Comparison of ENCODE assay signal across 9 cellular contexts in the genomic region with DNA sequence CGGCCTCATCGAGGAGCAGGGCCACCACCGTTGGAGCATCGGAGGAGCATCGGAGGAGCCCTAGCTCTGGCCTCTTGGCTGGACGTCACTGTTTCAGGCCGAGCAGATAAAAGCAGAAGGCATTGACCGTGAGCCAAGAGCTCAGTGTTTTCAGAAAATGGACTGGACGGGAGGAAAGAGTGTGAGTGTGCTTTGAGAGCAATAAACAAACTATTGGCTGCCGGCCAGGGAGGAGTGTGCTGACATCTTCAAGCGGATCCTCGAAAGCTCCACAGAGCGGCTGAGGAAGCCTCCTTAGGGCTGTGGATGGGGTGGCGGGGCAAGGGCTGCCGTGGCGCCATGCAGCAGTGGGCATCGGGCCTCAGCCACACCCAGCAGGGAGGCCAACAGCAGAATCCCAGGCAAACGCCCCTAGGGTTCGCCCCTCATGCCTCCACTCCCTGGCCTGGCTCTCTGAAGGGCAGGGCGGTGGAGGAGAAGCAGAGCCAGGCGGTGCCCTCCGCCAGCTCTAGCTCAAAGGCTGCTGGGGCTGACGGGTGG. TPM values are rescaled to one million over a fixed set of nuclear protein-coding genes. Genes with fewer than 3 reads are reported as not detected.
DNase-seq lines count a peak whose midpoint lies in the region; ATAC-seq and TF ChIP-seq lines count a peak whose summit lies in the region.
"Had no signal": no experiment of that assay in that cellular context is flagged by ENCODE, and none has a peak within 500 bp of the region (broad histone marks: within the 10 kb centered on the region; RNA-seq: fewer than 3 reads in every experiment).

No MANE protein-coding gene starts in this region.

- no peak overlapping the region for H2BK12ac ChIP-seq in trophoblast cell (ENCODE audit: low read length)

- no peak for TF ChIP-seq POLR2A in Peyer's patch (IDR thresholded peaks at IDR 0.05)

- no peak for ATAC-seq in HG02973 (IDR thresholded peaks at IDR 0.05; ENCODE audit: unreplicated experiment)
- ATAC-seq in GM21529 (IDR thresholded peaks at IDR 0.05; ENCODE audit: unreplicated experiment) = no peak
- ATAC-seq: activated T-helper 17 cell treated with anti-CD3 and anti-CD28 coated beads, Interleukin-2, amount 50 U/mL, for 72 hours had no signal

- no peak overlapping the region for H2BK5ac ChIP-seq in trophoblast cell (ENCODE audit: low read depth, low read length, poor library complexity)

- H4K8ac ChIP-seq in trophoblast cell (ENCODE audit: low read depth, low read length) = no peak overlapping the region

- no peaks in the 10 kb centered on the region for H3K79me1 ChIP-seq in trophoblast cell (ENCODE audit: low read length)

- no peak overlapping the region for H3K14ac ChIP-seq in trophoblast cell (ENCODE audit: low read length)

- H4K12ac ChIP-seq in trophoblast cell (ENCODE audit: low read depth, low read length) = no peak overlapping the region

- H3K9me3 Mint-ChIP-seq in activated CD4-positive, alpha-beta T cell treated with anti-CD3 and anti-CD28 coated beads, Interleukin-2, amount 10 ng/mL, durations not matched to agents 24 days and 14 days = no peaks in the 10 kb centered on the region
- H3K9me3 Mint-ChIP-seq: activated T-helper 17 cell treated with anti-CD3 and anti-CD28 coated beads, Interleukin-2, amount 50 U/mL, for 72 hours had no signal

- H3K4me2 ChIP-seq in trophoblast cell (ENCODE audit: low read length) = no peak overlapping the region

- no peak overlapping the region for H2BK120ac ChIP-seq in trophoblast cell (ENCODE audit: insufficient read depth, low read length, poor library complexity)

- no peak overlapping the region for H2AK5ac ChIP-seq in trophoblast cell (ENCODE audit: low read length)

- H3K36me3 Mint-ChIP-seq in activated CD4-positive, alpha-beta T cell treated with anti-CD3 and anti-CD28 coated beads, Interleukin-2, amount 10 ng/mL, durations not matched to agents 24 days and 14 days (ENCODE audit: low read depth) = no peaks in the 10 kb centered on the region

- no peak for TF ChIP-seq CTCF in LNCaP clone FGC (IDR thresholded peaks at IDR 0.05; ENCODE audit: control insufficient read depth, extremely low read depth, insufficient read depth)
- no peak for TF ChIP-seq CTCF in Peyer's patch (IDR thresholded peaks at IDR 0.05)

- H3K4me1 ChIP-seq in Peyer's patch (peaks cover 0 to 13% (median 0%) of the 10 kb centered on the region in 4 donors), trophoblast cell (ENCODE audit: control insufficient read depth in 1 of 2, insufficient read depth in 2 of 2, low read length in 2 of 2) (peaks cover 4 to 6% of the 10 kb centered on the region in 2 experiments)

- DNase-seq in LNCaP clone FGC (ENCODE audit: low read depth) (peak; percentile 81), Peyer's patch (peak in 2 of 3 donors; percentile 31 to 53), fibroblast of the conjunctiva (ENCODE audit: low read depth) (peak; percentile 39), skeletal muscle cell (ENCODE audit: low read depth) (peak; percentile 77), trophoblast cell (no peak)
- no peak for DNase-seq in activated CD4-positive, alpha-beta T cell treated with anti-CD3 and anti-CD28 coated beads, Interleukin-2, amount 10 ng/mL, durations not matched to agents 24 days and 14 days

- no peak overlapping the region for H3K4ac ChIP-seq in trophoblast cell (ENCODE audit: low read depth, low read length)

- no peak overlapping the region for H3K27ac Mint-ChIP-seq in activated CD4-positive, alpha-beta T cell treated with anti-CD3 and anti-CD28 coated beads, Interleukin-2, amount 10 ng/mL, durations not matched to agents 24 days and 14 days
- H3K27ac Mint-ChIP-seq: activated T-helper 17 cell treated with anti-CD3 and anti-CD28 coated beads, Interleukin-2, amount 50 U/mL, for 72 hours had no signal

- H3K27me3 ChIP-seq in Peyer's patch = no peaks in the 10 kb centered on the region
- no peaks in the 10 kb centered on the region for H3K27me3 ChIP-seq in trophoblast cell (ENCODE audit: insufficient read depth, low read length)

- H3K4me3 Mint-ChIP-seq in activated CD4-positive, alpha-beta T cell treated with anti-CD3 and anti-CD28 coated beads, Interleukin-2, amount 10 ng/mL, durations not matched to agents 24 days and 14 days = no peak overlapping the region
- H3K4me3 Mint-ChIP-seq: activated T-helper 17 cell treated with anti-CD3 and anti-CD28 coated beads, Interleukin-2, amount 50 U/mL, for 72 hours had no signal

- H3K23ac ChIP-seq in trophoblast cell (ENCODE audit: low read length) = no peak overlapping the region

- H3K27me3 Mint-ChIP-seq in activated CD4-positive, alpha-beta T cell treated with anti-CD3 and anti-CD28 coated beads, Interleukin-2, amount 10 ng/mL, durations not matched to agents 24 days and 14 days = peaks cover 8% of the 10 kb centered on the region

- no CpG with 5 or more reads among the region's 23 CpGs for WGBS in trophoblast cell (ENCODE audit: extremely low coverage, insufficient coverage, insufficient read length)

- H3K79me2 ChIP-seq in trophoblast cell (ENCODE audit: control insufficient read depth, insufficient read depth, low read length, poor library complexity) = no peaks in the 10 kb centered on the region

- H3K4me3 ChIP-seq in LNCaP clone FGC (ENCODE audit: low read depth, low read length) = no peak overlapping the region
- H3K4me3 ChIP-seq in Peyer's patch = no peak overlapping the region
- no peak overlapping the region for H3K4me3 ChIP-seq in skeletal muscle cell (ENCODE audit: low read depth, low read length)
- H3K4me3 ChIP-seq in trophoblast cell (ENCODE audit: low read depth, low read length) = no peak overlapping the region

- H3K9ac ChIP-seq in trophoblast cell (ENCODE audit: low read length) = no peak overlapping the region

- H3K27ac ChIP-seq in Peyer's patch (no peak overlapping the region), trophoblast cell (ENCODE audit: low read depth, low read length) (no peak overlapping the region)

- H3K18ac ChIP-seq in trophoblast cell (ENCODE audit: low read length) = no peak overlapping the region

- H2AFZ ChIP-seq in trophoblast cell (ENCODE audit: insufficient read depth, low read length, poor library complexity) = no peak overlapping the region

- intact Hi-C loops in activated CD4-positive, alpha-beta T cell treated with anti-CD3 and anti-CD28 coated beads, Interleukin-2, amount 10 ng/mL, durations not matched to agents 24 days and 14 days (cut with micrococcal nuclease) = no loop called here

- H3K36me3 ChIP-seq in Peyer's patch (no peaks in the 10 kb centered on the region), trophoblast cell (ENCODE audit: control insufficient read depth in 1 of 2, insufficient read depth in 2 of 2, low read length in 2 of 2) (no peaks in the 10 kb centered on the region)

- no peak overlapping the region for H4K91ac ChIP-seq in trophoblast cell (ENCODE audit: low read depth, low read length)

- peaks cover 10% of the 10 kb centered on the region for H3K4me1 Mint-ChIP-seq in activated CD4-positive, alpha-beta T cell treated with anti-CD3 and anti-CD28 coated beads, Interleukin-2, amount 10 ng/mL, durations not matched to agents 24 days and 14 days

- no peaks in the 10 kb centered on the region for H3K9me3 ChIP-seq in Peyer's patch
- no peaks in the 10 kb centered on the region for H3K9me3 ChIP-seq in trophoblast cell (ENCODE audit: insufficient read depth, low read depth, low read length)

RNA-seq across cellular contexts. Expression of gene IRS2, which starts 41.8 kb away (rescaled TPM):
- 10 to 100 TPM in 3 of 4 donors, 1 to 10 TPM in 1; 8.3 to 41.1 (median 22.3) TPM for total RNA-seq in Peyer's patch
- 3.2 and 3.5 TPM in 2 replicates for total RNA-seq in activated CD4-positive, alpha-beta T cell treated with anti-CD3 and anti-CD28 coated beads, Interleukin-2, amount 10 ng/mL, durations not matched to agents 24 days and 14 days
- polyA plus RNA-seq in trophoblast cell (2013) = 6.2 and 6.6 TPM in 2 replicates

Comparison
In these comparisons a context has a peak if more than half of its experiments do, and no peak if none do; other contexts are left out.
1. DNase-seq: peak in LNCaP clone FGC (single experiment), Peyer's patch (2 of 3), fibroblast of the conjunctiva (single experiment) and skeletal muscle cell (single experiment); none in activated CD4-positive, alpha-beta T cell treated with anti-CD3 and anti-CD28 coated beads, Interleukin-2, amount 10 ng/mL, durations not matched to agents 24 days and 14 days (single experiment) and trophoblast cell (0 of 2).